In the genomic region with DNA sequence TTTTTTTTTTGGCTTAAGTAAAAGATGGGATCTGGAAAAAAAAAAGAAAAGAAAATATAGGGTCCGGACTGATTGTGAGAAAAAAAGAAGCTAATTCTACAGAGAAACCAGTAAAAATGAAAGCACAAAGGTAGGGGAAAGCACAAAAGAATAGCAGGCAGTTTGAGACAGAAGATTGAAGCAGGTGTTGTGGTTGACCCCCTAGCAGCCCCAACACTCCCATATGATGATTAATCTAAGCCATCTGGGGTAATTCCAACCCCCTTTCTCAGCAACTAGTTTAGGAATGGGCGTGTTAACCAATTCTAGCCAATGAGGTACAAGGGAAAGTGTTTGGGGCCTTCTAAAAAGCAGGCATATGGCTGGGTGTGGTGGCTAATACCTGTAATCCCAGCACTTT, we compare ENCODE assay signal across 10 cellular contexts.
DNase-seq lines count a peak whose midpoint lies in the region; ATAC-seq lines count a peak whose summit lies in the region.
"Had no signal": no experiment of that assay in that cellular context is flagged by ENCODE, and none has a peak within 500 bp of the region (broad histone marks: within the 10 kb centered on the region; RNA-seq: fewer than 3 reads in every experiment).

No MANE protein-coding gene starts in this region.

- peak overlapping the region; percentile 78 for H3K27ac Mint-ChIP-seq in activated naive CD4-positive, alpha-beta T cell treated with anti-CD3 and anti-CD28 coated beads, Interleukin-2, amount 50 U/mL, for 24 hours

- no peak for DNase-seq in NCI-H446 treated with DMSO at 0.1 percent for 48 hours (lab: John Stamatoyannopoulos, UW)
- no peak for DNase-seq in G401 (ENCODE audit: low spot score)
- DNase-seq in T-helper 9 cell = no peak
- DNase-seq in DMS153 treated with DMSO at 0.1 percent for 48 hours (lab: John Stamatoyannopoulos, UW; ENCODE audit: unreplicated experiment) = no peak
- DNase-seq: activated CD4-positive, alpha-beta T cell treated with anti-CD3 and anti-CD28 coated beads for 4 hours; NCI-H2081 had no signal

- peaks cover 53% of the 10 kb centered on the region for H3K4me1 Mint-ChIP-seq in activated naive CD4-positive, alpha-beta T cell treated with anti-CD3 and anti-CD28 coated beads, Interleukin-2, amount 50 U/mL, for 24 hours

- peak; percentile 81 for ATAC-seq in GM18508 (IDR thresholded peaks at IDR 0.05; ENCODE audit: insufficient read depth, unreplicated experiment)
- peak; percentile 70 for ATAC-seq in GM19467 (IDR thresholded peaks at IDR 0.05; ENCODE audit: unreplicated experiment)
- ATAC-seq in HG03103 (IDR thresholded peaks at IDR 0.05; ENCODE audit: low read depth, unreplicated experiment) = peak; percentile 76

- peaks cover 5% of the 10 kb centered on the region for H3K9me3 Mint-ChIP-seq in activated naive CD4-positive, alpha-beta T cell treated with anti-CD3 and anti-CD28 coated beads, Interleukin-2, amount 50 U/mL, for 24 hours

- H3K27me3 Mint-ChIP-seq in activated naive CD4-positive, alpha-beta T cell treated with anti-CD3 and anti-CD28 coated beads, Interleukin-2, amount 50 U/mL, for 24 hours = no peaks in the 10 kb centered on the region

- peaks cover 15% of the 10 kb centered on the region for H3K36me3 Mint-ChIP-seq in activated naive CD4-positive, alpha-beta T cell treated with anti-CD3 and anti-CD28 coated beads, Interleukin-2, amount 50 U/mL, for 24 hours

- H3K4me3 Mint-ChIP-seq in activated naive CD4-positive, alpha-beta T cell treated with anti-CD3 and anti-CD28 coated beads, Interleukin-2, amount 50 U/mL, for 24 hours = peak overlapping the region; percentile 1

- in situ Hi-C loops in G401 (cut with HindIII; ENCODE audit: low sequenced_read_pairs) = no loop called here
